8 cellular contexts compared by ENCODE assay signal in genomic region chr10:45464958-45465567, GRCh38.
DNase-seq lines count a peak whose midpoint lies in the region; ATAC-seq and TF ChIP-seq lines count a peak whose summit lies in the region.

No MANE protein-coding gene starts in this region.

- DNase-seq in NCI-H1694 treated with DMSO at 0.1 percent for 48 hours (lab: John Stamatoyannopoulos, UW) (peak; percentile 69), NCI-H1694 (lab: John Stamatoyannopoulos, UW) (no peak), NCI-H1092 treated with DMSO at 0.1 percent for 48 hours (lab: John Stamatoyannopoulos, UW) (peak; percentile 27), cardiac fibroblast (ENCODE audit: low read depth in 2 of 2) (peak; percentile 77 to 82), kidney tubule cell (ENCODE audit: low spot score) (peak; percentile 64)
- DNase-seq in activated CD4-positive, CD25-positive, alpha-beta regulatory T cell treated with anti-CD3 and anti-CD28 coated beads, Interleukin-2, amount 50 U/mL, for 72 hours, result peak; percentile 69
- peak; percentile 73 to 74 for DNase-seq in stimulated activated CD4-positive, alpha-beta T cell treated with anti-CD3 and anti-CD28 coated beads, Interleukin-2, amount 100 ng/mL, for 48 hours

- peak; percentile 94 for TF ChIP-seq CTCF in cardiac fibroblast (IDR thresholded peaks at IDR 0.05; ENCODE audit: low read depth, low read length)

- no peak overlapping the region for H3K4me3 ChIP-seq in cardiac fibroblast (replicated peaks in 1 of 2; ENCODE audit: low read depth in 2 of 2, low read length in 2 of 2)

- peak; percentile 41 for ATAC-seq in HG02571 (IDR thresholded peaks at IDR 0.05; ENCODE audit: unreplicated experiment)
